1 cellular context compared by ENCODE assay signal in the genomic region with DNA sequence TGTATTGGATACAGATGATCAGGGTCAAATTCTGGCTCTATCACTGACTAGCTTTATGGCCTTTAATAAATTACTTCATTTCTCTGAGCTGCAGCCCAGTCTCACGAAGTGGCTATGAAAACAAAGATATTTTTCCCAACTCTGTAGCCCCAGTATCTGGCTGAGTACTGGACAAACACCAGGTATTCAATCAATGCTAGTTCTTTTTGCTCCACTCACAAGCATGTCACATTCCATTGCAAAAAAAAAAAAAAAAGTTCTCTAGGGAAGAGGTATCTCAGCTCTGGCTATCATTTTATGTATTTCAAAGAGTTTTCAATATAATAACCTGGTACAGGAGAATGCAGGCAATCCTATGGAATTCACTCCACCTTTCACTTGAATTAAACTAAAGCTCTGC.
TF ChIP-seq lines count a peak whose summit lies in the region.

No MANE protein-coding gene starts in this region.

TF ChIP-seq in GM23338, 12 proteins besides CTCF, POLR2A, EP300 and RAD21:
- TF ChIP-seq EZH2 (IDR thresholded peaks at IDR 0.05; ENCODE audit: low read depth, unreplicated experiment) (no peak), ZNF331 (CRISPR knock-in tag; IDR thresholded peaks at IDR 0.05; ENCODE audit: low read depth) (no peak), NANOG (IDR thresholded peaks at IDR 0.05; ENCODE audit: borderline replicate concordance) (no peak), JUNB (IDR thresholded peaks at IDR 0.05; ENCODE audit: unreplicated experiment) (no peak), STAT1 (IDR thresholded peaks at IDR 0.05; ENCODE audit: unreplicated experiment) (no peak)
- TF ChIP-seq, protein P1, sequence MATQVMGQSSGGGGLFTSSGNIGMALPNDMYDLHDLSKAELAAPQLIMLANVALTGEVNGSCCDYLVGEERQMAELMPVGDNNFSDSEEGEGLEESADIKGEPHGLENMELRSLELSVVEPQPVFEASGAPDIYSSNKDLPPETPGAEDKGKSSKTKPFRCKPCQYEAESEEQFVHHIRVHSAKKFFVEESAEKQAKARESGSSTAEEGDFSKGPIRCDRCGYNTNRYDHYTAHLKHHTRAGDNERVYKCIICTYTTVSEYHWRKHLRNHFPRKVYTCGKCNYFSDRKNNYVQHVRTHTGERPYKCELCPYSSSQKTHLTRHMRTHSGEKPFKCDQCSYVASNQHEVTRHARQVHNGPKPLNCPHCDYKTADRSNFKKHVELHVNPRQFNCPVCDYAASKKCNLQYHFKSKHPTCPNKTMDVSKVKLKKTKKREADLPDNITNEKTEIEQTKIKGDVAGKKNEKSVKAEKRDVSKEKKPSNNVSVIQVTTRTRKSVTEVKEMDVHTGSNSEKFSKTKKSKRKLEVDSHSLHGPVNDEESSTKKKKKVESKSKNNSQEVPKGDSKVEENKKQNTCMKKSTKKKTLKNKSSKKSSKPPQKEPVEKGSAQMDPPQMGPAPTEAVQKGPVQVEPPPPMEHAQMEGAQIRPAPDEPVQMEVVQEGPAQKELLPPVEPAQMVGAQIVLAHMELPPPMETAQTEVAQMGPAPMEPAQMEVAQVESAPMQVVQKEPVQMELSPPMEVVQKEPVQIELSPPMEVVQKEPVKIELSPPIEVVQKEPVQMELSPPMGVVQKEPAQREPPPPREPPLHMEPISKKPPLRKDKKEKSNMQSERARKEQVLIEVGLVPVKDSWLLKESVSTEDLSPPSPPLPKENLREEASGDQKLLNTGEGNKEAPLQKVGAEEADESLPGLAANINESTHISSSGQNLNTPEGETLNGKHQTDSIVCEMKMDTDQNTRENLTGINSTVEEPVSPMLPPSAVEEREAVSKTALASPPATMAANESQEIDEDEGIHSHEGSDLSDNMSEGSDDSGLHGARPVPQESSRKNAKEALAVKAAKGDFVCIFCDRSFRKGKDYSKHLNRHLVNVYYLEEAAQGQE (IDR thresholded peaks at IDR 0.05; ENCODE audit: unreplicated experiment) = no peak
- TF ChIP-seq, protein P2, sequence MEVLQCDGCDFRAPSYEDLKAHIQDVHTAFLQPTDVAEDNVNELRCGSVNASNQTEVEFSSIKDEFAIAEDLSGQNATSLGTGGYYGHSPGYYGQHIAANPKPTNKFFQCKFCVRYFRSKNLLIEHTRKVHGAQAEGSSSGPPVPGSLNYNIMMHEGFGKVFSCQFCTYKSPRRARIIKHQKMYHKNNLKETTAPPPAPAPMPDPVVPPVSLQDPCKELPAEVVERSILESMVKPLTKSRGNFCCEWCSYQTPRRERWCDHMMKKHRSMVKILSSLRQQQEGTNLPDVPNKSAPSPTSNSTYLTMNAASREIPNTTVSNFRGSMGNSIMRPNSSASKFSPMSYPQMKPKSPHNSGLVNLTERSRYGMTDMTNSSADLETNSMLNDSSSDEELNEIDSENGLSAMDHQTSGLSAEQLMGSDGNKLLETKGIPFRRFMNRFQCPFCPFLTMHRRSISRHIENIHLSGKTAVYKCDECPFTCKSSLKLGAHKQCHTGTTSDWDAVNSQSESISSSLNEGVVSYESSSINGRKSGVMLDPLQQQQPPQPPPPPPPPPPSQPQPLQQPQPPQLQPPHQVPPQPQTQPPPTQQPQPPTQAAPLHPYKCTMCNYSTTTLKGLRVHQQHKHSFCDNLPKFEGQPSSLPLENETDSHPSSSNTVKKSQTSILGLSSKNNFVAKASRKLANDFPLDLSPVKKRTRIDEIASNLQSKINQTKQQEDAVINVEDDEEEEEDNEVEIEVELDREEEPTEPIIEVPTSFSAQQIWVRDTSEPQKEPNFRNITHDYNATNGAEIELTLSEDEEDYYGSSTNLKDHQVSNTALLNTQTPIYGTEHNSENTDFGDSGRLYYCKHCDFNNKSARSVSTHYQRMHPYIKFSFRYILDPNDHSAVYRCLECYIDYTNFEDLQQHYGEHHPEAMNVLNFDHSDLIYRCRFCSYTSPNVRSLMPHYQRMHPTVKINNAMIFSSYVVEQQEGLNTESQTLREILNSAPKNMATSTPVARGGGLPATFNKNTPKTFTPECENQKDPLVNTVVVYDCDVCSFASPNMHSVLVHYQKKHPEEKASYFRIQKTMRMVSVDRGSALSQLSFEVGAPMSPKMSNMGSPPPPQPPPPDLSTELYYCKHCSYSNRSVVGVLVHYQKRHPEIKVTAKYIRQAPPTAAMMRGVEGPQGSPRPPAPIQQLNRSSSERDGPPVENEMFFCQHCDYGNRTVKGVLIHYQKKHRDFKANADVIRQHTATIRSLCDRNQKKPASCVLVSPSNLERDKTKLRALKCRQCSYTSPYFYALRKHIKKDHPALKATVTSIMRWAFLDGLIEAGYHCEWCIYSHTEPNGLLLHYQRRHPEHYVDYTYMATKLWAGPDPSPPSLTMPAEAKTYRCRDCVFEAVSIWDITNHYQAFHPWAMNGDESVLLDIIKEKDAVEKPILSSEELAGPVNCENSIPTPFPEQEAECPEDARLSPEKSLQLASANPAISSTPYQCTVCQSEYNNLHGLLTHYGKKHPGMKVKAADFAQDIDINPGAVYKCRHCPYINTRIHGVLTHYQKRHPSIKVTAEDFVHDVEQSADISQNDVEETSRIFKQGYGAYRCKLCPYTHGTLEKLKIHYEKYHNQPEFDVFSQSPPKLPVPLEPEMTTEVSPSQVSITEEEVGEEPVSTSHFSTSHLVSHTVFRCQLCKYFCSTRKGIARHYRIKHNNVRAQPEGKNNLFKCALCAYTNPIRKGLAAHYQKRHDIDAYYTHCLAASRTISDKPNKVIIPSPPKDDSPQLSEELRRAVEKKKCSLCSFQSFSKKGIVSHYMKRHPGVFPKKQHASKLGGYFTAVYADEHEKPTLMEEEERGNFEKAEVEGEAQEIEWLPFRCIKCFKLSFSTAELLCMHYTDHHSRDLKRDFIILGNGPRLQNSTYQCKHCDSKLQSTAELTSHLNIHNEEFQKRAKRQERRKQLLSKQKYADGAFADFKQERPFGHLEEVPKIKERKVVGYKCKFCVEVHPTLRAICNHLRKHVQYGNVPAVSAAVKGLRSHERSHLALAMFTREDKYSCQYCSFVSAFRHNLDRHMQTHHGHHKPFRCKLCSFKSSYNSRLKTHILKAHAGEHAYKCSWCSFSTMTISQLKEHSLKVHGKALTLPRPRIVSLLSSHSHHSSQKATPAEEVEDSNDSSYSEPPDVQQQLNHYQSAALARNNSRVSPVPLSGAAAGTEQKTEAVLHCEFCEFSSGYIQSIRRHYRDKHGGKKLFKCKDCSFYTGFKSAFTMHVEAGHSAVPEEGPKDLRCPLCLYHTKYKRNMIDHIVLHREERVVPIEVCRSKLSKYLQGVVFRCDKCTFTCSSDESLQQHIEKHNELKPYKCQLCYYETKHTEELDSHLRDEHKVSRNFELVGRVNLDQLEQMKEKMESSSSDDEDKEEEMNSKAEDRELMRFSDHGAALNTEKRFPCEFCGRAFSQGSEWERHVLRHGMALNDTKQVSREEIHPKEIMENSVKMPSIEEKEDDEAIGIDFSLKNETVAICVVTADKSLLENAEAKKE (CRISPR knock-in tag; IDR thresholded peaks at IDR 0.05) = no peak
- TF ChIP-seq, protein P3, sequence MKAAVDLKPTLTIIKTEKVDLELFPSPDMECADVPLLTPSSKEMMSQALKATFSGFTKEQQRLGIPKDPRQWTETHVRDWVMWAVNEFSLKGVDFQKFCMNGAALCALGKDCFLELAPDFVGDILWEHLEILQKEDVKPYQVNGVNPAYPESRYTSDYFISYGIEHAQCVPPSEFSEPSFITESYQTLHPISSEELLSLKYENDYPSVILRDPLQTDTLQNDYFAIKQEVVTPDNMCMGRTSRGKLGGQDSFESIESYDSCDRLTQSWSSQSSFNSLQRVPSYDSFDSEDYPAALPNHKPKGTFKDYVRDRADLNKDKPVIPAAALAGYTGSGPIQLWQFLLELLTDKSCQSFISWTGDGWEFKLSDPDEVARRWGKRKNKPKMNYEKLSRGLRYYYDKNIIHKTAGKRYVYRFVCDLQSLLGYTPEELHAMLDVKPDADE (IDR thresholded peaks at IDR 0.05) = no peak
